Comparison of ENCODE assay signal across 20 cellular contexts in the genomic region with DNA sequence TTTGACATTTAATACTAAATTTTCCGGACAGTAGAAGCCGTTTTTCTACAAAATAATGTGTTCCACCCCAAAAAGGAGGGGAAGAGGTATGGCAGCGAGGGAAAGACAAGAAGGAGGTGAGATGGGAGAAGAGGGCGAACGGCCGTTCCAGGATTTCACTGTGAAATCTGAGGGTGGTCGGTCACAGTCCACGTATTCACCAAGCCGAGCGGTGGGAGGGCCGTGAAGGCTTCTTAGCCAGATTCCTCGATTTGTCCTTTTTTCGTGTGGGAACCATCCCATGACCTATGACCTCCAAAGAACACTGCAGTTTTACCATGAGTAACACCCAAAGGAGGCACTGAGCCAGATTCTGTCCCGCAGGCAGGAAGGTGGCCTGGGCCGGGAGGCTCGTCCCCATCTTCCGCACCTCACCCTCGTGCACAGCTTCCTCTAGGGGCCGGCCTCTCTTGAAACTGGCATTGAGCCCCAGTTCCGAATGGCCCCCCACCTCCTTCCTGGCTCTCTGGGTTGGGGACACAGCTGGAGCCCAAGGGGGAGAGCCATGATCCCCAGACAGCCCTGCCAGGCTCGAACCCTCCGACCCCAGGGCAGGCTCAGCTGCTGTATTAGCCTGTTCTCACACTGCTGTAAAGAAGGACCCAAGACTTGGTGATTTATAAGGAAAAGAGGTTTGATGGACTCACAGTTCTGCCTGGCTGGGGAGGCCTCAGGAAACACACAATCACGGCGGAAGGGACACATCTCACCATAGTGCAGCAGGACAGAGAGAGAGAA. TPM values are rescaled to one million over a fixed set of nuclear protein-coding genes. Genes with fewer than 3 reads are reported as not detected.
A peak's percentile ranks its signal among the peaks of the same experiment; 100 is the strongest.
DNase-seq lines count a peak whose midpoint lies in the region; ATAC-seq, FAIRE-seq and TF ChIP-seq lines count a peak whose summit lies in the region.
"Had no signal": no experiment of that assay in that cellular context is flagged by ENCODE, and none has a peak within 500 bp of the region (broad histone marks: within the 10 kb centered on the region; RNA-seq: fewer than 3 reads in every experiment).

No MANE protein-coding gene starts in this region.

- no peaks in the 10 kb centered on the region for H3K27me3 Mint-ChIP-seq in mesothelial cell of epicardium (ENCODE audit: low read depth)
- no peaks in the 10 kb centered on the region for H3K27me3 Mint-ChIP-seq in activated T-cell treated with anti-CD3 and anti-CD28 coated beads, Interleukin-2, amount 50 U/mL, for 4 hours (ENCODE audit: low read depth)
- H3K27me3 Mint-ChIP-seq: activated naive CD8-positive, alpha-beta T cell treated with anti-CD3 and anti-CD28 coated beads for 36 hours had no signal

- DNase-seq in HCT116 (ENCODE audit: low read depth, low spot score) = no peak
- no peak for DNase-seq in H1 (ENCODE audit: low read depth in 1 of 2, low spot score in 2 of 2)
- peak in 1 of 2 experiments; percentile 28 for DNase-seq in mesothelial cell of epicardium (ENCODE audit: low spot score in 2 of 2, unreplicated experiment in 2 of 2)
- no peak for DNase-seq in stimulated activated effector memory CD8-positive, alpha-beta T cell treated with anti-CD3 and anti-CD28 coated beads, Interleukin-12 subunit alpha, Interleukin-12 subunit beta, amount 100 ng/mL, for 72 hours (ENCODE audit: low spot score in 2 of 2)
- DNase-seq in activated T-cell treated with anti-CD3 and anti-CD28 coated beads, Interleukin-2, amount 50 U/mL, for 4 hours = no peak
- DNase-seq in hepatic stellate cell (ENCODE audit: low spot score) = no peak
- no peak for DNase-seq in GM13976 (ENCODE audit: low spot score)
- DNase-seq: activated CD4-positive, alpha-beta T cell treated with anti-CD3 and anti-CD28 coated beads for 4 hours; activated naive CD8-positive, alpha-beta T cell treated with anti-CD3 and anti-CD28 coated beads for 36 hours; mucosa of descending colon; NCI-H69; stimulated activated CD4-positive, alpha-beta T cell treated with anti-CD3 and anti-CD28 coated beads, Interleukin-2, amount 100 ng/mL, for 48 hours; stimulated activated naive CD4-positive, alpha-beta T cell had no signal

- no peak overlapping the region for H4K5ac ChIP-seq in H1 (ENCODE audit: insufficient read length, low read depth, low read length)

- no peaks in the 10 kb centered on the region for H3K9me3 Mint-ChIP-seq in mesothelial cell of epicardium
- no peaks in the 10 kb centered on the region for H3K9me3 Mint-ChIP-seq in stimulated activated effector memory CD8-positive, alpha-beta T cell treated with anti-CD3 and anti-CD28 coated beads, Interleukin-12 subunit alpha, Interleukin-12 subunit beta, amount 100 ng/mL, for 72 hours
- H3K9me3 Mint-ChIP-seq in activated T-cell treated with anti-CD3 and anti-CD28 coated beads, Interleukin-2, amount 50 U/mL, for 4 hours = no peaks in the 10 kb centered on the region
- H3K9me3 Mint-ChIP-seq: activated naive CD8-positive, alpha-beta T cell treated with anti-CD3 and anti-CD28 coated beads for 36 hours; activated T-helper 2 cell treated with anti-CD3 and anti-CD28 coated beads, Interferon-gamma antibody, Interleukin-2, Interleukin-4, amounts not matched to agents 10 μg/mL and 5 μg/mL and 100 μg/mL, durations not matched to agents 14 hours and 24 hours and 36 hours; T-helper 1 cell treated with Interleukin-12 subunit alpha and Interleukin-12 subunit beta and Interleukin-4 antibody, amounts not matched to agents 30 μg/mL and 1 μg/mL, for 36 hours had no signal

- FAIRE-seq in H1 (lab: Jason Lieb, UNC) = no peak
- FAIRE-seq: D721Med, GM19239 had no signal

- H2BK15ac ChIP-seq in H1 (ENCODE audit: low read length) = no peak overlapping the region

- no peak overlapping the region for H3K4me2 ChIP-seq in HCT116 (ENCODE audit: low read length)
- H3K4me2 ChIP-seq in H1 (ENCODE audit: insufficient read depth in 1 of 2, low read depth in 2 of 2, low read length in 2 of 2) = no peak overlapping the region
- H3K4me2 ChIP-seq: smooth muscle cell had no signal

- POLR2A ChIA-PET in HCT116 (lab: Charles Lee) (no interaction called here), H1 (lab: Charles Lee; ENCODE audit: partially characterized antibody) (no interaction called here)

- H4K8ac ChIP-seq in H1 (ENCODE audit: extremely low read depth, insufficient read depth, low read length) = 0 out of 2 replicates have a peak overlapping the region, but pooled peaks have one; percentile 7

- H2AFZ ChIP-seq in HCT116 (ENCODE audit: low read depth, low read length, poor library complexity, severe bottlenecking) (no peak overlapping the region), H1 (ENCODE audit: low read length) (no peak overlapping the region)

- no peak overlapping the region for H3K4ac ChIP-seq in H1 (replicated peaks; ENCODE audit: insufficient read length, low read depth, low read length)

- RAD21 ChIA-PET in HCT116 (lab: Charles Lee; ENCODE audit: low non-redundant PET in 1 of 2, low total read pairs in 2 of 2, uncharacterized antibody in 2 of 2, unreplicated experiment in 2 of 2) = no interaction called here

- in situ Hi-C loops in GM13976 (cut with MboI; ENCODE audit: low sequenced_read_pairs, unreplicated experiment) = no loop called here

- no peak overlapping the region for H2BK20ac ChIP-seq in H1 (ENCODE audit: low read length)

- H3K4me1 Mint-ChIP-seq in mesothelial cell of epicardium = peaks cover 23% of the 10 kb centered on the region
- peaks cover 33% of the 10 kb centered on the region for H3K4me1 Mint-ChIP-seq in stimulated activated effector memory CD8-positive, alpha-beta T cell treated with anti-CD3 and anti-CD28 coated beads, Interleukin-12 subunit alpha, Interleukin-12 subunit beta, amount 100 ng/mL, for 72 hours
- H3K4me1 Mint-ChIP-seq in activated T-cell treated with anti-CD3 and anti-CD28 coated beads, Interleukin-2, amount 50 U/mL, for 4 hours (ENCODE audit: low read depth) = peaks cover 12% of the 10 kb centered on the region

- CTCF ChIA-PET in HCT116 (lab: Charles Lee) = no interaction called here
- CTCF ChIA-PET in H1 (lab: Charles Lee; ENCODE audit: partially characterized antibody) = interaction anchor here (0.5 to 1.5 kb wide), 6 partner anchors 12 to 260 kb away, joined by 3 to 4 read pairs (median 3); no protein-coding TSS in a partner anchor

- no peaks in the 10 kb centered on the region for H3K36me3 ChIP-seq in HCT116 (ENCODE audit: control insufficient read depth in 1 of 2, insufficient read depth in 2 of 2, low read length in 2 of 2)
- H3K36me3 ChIP-seq in H1 (ENCODE audit: control insufficient read depth in 2 of 4, insufficient read depth in 4 of 4, low read length in 3 of 4) = no peaks in the 10 kb centered on the region

- no peak overlapping the region for H2BK120ac ChIP-seq in H1 (replicated peaks; ENCODE audit: low read depth, low read length)

- no peaks in the 10 kb centered on the region for H3K79me2 ChIP-seq in HCT116 (ENCODE audit: insufficient read depth, low read length)
- H3K79me2 ChIP-seq in H1 (ENCODE audit: control insufficient read depth in 1 of 2, insufficient read depth in 2 of 2, low read length in 2 of 2) = peaks cover 0 to 79% of the 10 kb centered on the region in 2 experiments; a peak in 3 of 4 replicates

- no peak overlapping the region for H2BK12ac ChIP-seq in H1 (ENCODE audit: low read depth, low read length)

- H4K20me1 ChIP-seq in HCT116 (ENCODE audit: insufficient read depth) (no peaks in the 10 kb centered on the region), H1 (replicated peaks in 1 of 2; ENCODE audit: control insufficient read depth in 1 of 2, insufficient read depth in 2 of 2, low read length in 2 of 2) (peaks cover 4 to 16% of the 10 kb centered on the region in 2 experiments)

- 95% methylated on average over 24 of the region's 24 CpGs; no CpG with 5 or more reads in 1 of the 2 experiments for WGBS in H1 (ENCODE audit: extremely low coverage in 1 of 2, insufficient coverage in 1 of 2, insufficient read length in 1 of 2, insufficient replicate concordance in 2 of 2, low coverage in 1 of 2, low lambda C conversion rate in 2 of 2, missing lambda C conversion rate in 1 of 2), 2 experiments

- H3K27ac Mint-ChIP-seq in mesothelial cell of epicardium = peak overlapping the region; percentile 26
- peak overlapping the region; percentile 63 for H3K27ac Mint-ChIP-seq in stimulated activated effector memory CD8-positive, alpha-beta T cell treated with anti-CD3 and anti-CD28 coated beads, Interleukin-12 subunit alpha, Interleukin-12 subunit beta, amount 100 ng/mL, for 72 hours
- H3K27ac Mint-ChIP-seq: activated naive CD8-positive, alpha-beta T cell treated with anti-CD3 and anti-CD28 coated beads for 36 hours; activated T-helper 2 cell treated with anti-CD3 and anti-CD28 coated beads, Interferon-gamma antibody, Interleukin-2, Interleukin-4, amounts not matched to agents 10 μg/mL and 5 μg/mL and 100 μg/mL, durations not matched to agents 14 hours and 24 hours and 36 hours; T-helper 1 cell treated with Interleukin-12 subunit alpha and Interleukin-12 subunit beta and Interleukin-4 antibody, amounts not matched to agents 30 μg/mL and 1 μg/mL, for 36 hours had no signal

- ATAC-seq in HCT116 = 0 out of 2 replicates have a peak, but pooled peaks have one; percentile 11
- no peak for ATAC-seq in stimulated activated effector memory CD8-positive, alpha-beta T cell treated with anti-CD3 and anti-CD28 coated beads, Interleukin-12 subunit alpha, Interleukin-12 subunit beta, amount 100 ng/mL, for 72 hours
- no peak for ATAC-seq in activated T-cell treated with anti-CD3 and anti-CD28 coated beads, Interleukin-2, amount 50 U/mL, for 4 hours
- ATAC-seq: mucosa of descending colon had no signal

- TF ChIP-seq POLR2A in HCT116 (IDR thresholded peaks at IDR 0.05; ENCODE audit: borderline replicate concordance, extremely low read depth, insufficient read depth, insufficient read length) (no peak), H1 (IDR thresholded peaks at IDR 0.05; ENCODE audit: control extremely low read depth in 1 of 2, low read depth in 2 of 2, low read length in 2 of 2) (no peak)

- no peak for TF ChIP-seq EP300 in H1 (IDR thresholded peaks at IDR 0.05; ENCODE audit: borderline replicate concordance in 1 of 2, low read depth in 2 of 2, low read length in 2 of 2)

- TF ChIP-seq RAD21 in HCT116 (IDR thresholded peaks at IDR 0.05; ENCODE audit: low read depth) (no peak), H1 (IDR thresholded peaks at IDR 0.05 in 1 of 2, conservative IDR thresholded peaks at IDR 0.05 in 1 of 2; ENCODE audit: low read depth in 2 of 2, low read length in 2 of 2) (no peak)

- no peaks in the 10 kb centered on the region for H3K23me2 ChIP-seq in H1 (ENCODE audit: low read depth, low read length)

- H4K91ac ChIP-seq in H1 (replicated peaks; ENCODE audit: insufficient read length, low read length) = no peak overlapping the region

- H3K27me3 ChIP-seq in HCT116 (ENCODE audit: insufficient read depth, low read length) (no peaks in the 10 kb centered on the region), H1 (replicated peaks in 1 of 4; ENCODE audit: control insufficient read depth in 3 of 4, extremely low read depth in 1 of 4, insufficient read depth in 3 of 4, low read length in 3 of 4) (no peaks in the 10 kb centered on the region)
- H3K27me3 ChIP-seq: heart left ventricle had no signal

- no peak overlapping the region for H3K56ac ChIP-seq in H1 (replicated peaks; ENCODE audit: insufficient read length, low read depth, low read length)

- H3K9ac ChIP-seq in HCT116 (ENCODE audit: low read length) (no peak overlapping the region), H1 (replicated peaks in 1 of 4; ENCODE audit: extremely low read depth in 1 of 4, low read depth in 3 of 4, low read length in 3 of 4) (no peak overlapping the region)

- H3K18ac ChIP-seq in H1 (ENCODE audit: extremely low read depth, low read length) = no peak overlapping the region

- no peak overlapping the region for H3K4me3 ChIP-seq in HCT116 (replicated peaks in 1 of 2; ENCODE audit: low read depth in 1 of 2, low read length in 2 of 2)
- no peak overlapping the region for H3K4me3 ChIP-seq in H1 (ENCODE audit: extremely low read depth in 1 of 4, insufficient read depth in 2 of 4, low read depth in 3 of 4, low read length in 4 of 4)
- H3K4me3 ChIP-seq: heart left ventricle, mucosa of descending colon, smooth muscle cell had no signal

- 0 out of 2 replicates have a peak overlapping the region, but pooled peaks have one; percentile 65 for H2AK5ac ChIP-seq in H1 (ENCODE audit: low read depth, low read length)

- no peak overlapping the region for H3K23ac ChIP-seq in H1 (ENCODE audit: insufficient read length)

- intact Hi-C loops in HCT116 (cut with micrococcal nuclease) = no loop called here

- BruUV-seq in HCT116 (replicated peaks; lab: Mats Ljungman, UMichigan) = no TSS peak

- no peak overlapping the region for H3K14ac ChIP-seq in H1 (ENCODE audit: insufficient read length)

- H3K9me2 ChIP-seq in HCT116 (ENCODE audit: insufficient read depth) = no peaks in the 10 kb centered on the region

- H2BK5ac ChIP-seq in H1 (ENCODE audit: low read depth, low read length) = no peak overlapping the region

- peaks cover 0 to 4% of the 10 kb centered on the region in 2 experiments; a peak in 2 of 4 replicates for H3K4me1 ChIP-seq in HCT116 (ENCODE audit: control insufficient read depth in 1 of 2, insufficient read depth in 2 of 2, low read length in 2 of 2)
- peaks cover 0 to 14% (median 10%) of the 10 kb centered on the region in 4 experiments; a peak in 6 of 7 replicates for H3K4me1 ChIP-seq in H1 (replicated peaks in 1 of 4; ENCODE audit: control insufficient read depth in 3 of 4, insufficient read depth in 4 of 4, low read length in 3 of 4)

- no peak overlapping the region for H3K4me3 Mint-ChIP-seq in mesothelial cell of epicardium
- H3K4me3 Mint-ChIP-seq in stimulated activated effector memory CD8-positive, alpha-beta T cell treated with anti-CD3 and anti-CD28 coated beads, Interleukin-12 subunit alpha, Interleukin-12 subunit beta, amount 100 ng/mL, for 72 hours = no peak overlapping the region
- no peak overlapping the region for H3K4me3 Mint-ChIP-seq in activated T-cell treated with anti-CD3 and anti-CD28 coated beads, Interleukin-2, amount 50 U/mL, for 4 hours
- H3K4me3 Mint-ChIP-seq: activated naive CD8-positive, alpha-beta T cell treated with anti-CD3 and anti-CD28 coated beads for 36 hours; T-helper 1 cell treated with Interleukin-12 subunit alpha and Interleukin-12 subunit beta and Interleukin-4 antibody, amounts not matched to agents 30 μg/mL and 1 μg/mL, for 36 hours had no signal

- H3K27ac ChIP-seq in HCT116 (ENCODE audit: low read depth, low read length) = no peak overlapping the region
- H3K27ac ChIP-seq in H1 (ENCODE audit: low read depth, low read length) = no peak overlapping the region
- H3K27ac ChIP-seq: C4-2B, heart left ventricle had no signal

- no peaks in the 10 kb centered on the region for H3K9me3 ChIP-seq in HCT116 (ENCODE audit: control insufficient read depth in 1 of 2, insufficient read depth in 1 of 2, low read depth in 1 of 2, low read length in 2 of 2)
- no peaks in the 10 kb centered on the region; a peak in 1 of 4 replicates for H3K9me3 ChIP-seq in H1 (ENCODE audit: insufficient read depth in 2 of 2, low read depth in 1 of 2, low read length in 1 of 2)
- H3K9me3 ChIP-seq: heart left ventricle, mucosa of descending colon had no signal

- TF ChIP-seq CTCF in HCT116 (IDR thresholded peaks at IDR 0.05 in 2 of 3, conservative IDR thresholded peaks at IDR 0.05 in 1 of 3; ENCODE audit: borderline replicate concordance in 1 of 3, insufficient read depth in 1 of 3, low read depth in 2 of 3, low read length in 2 of 3) (no peak), H1 (IDR thresholded peaks at IDR 0.05; ENCODE audit: control extremely low read depth in 1 of 3, insufficient read depth in 1 of 3, low read depth in 1 of 3, low read length in 3 of 3) (no peak), mesothelial cell of epicardium (IDR thresholded peaks at IDR 0.05; ENCODE audit: unreplicated experiment) (no peak), GM13976 (IDR thresholded peaks at IDR 0.05; ENCODE audit: borderline replicate concordance, control extremely low read depth, extremely low read depth, insufficient read depth, missing control alignments) (no peak)

- peaks cover 21% of the 10 kb centered on the region for H3K79me1 ChIP-seq in H1 (ENCODE audit: low read depth, low read length)

- H3K36me3 Mint-ChIP-seq in mesothelial cell of epicardium = peaks cover 22% of the 10 kb centered on the region
- H3K36me3 Mint-ChIP-seq in stimulated activated effector memory CD8-positive, alpha-beta T cell treated with anti-CD3 and anti-CD28 coated beads, Interleukin-12 subunit alpha, Interleukin-12 subunit beta, amount 100 ng/mL, for 72 hours = no peaks in the 10 kb centered on the region
- peaks cover 12% of the 10 kb centered on the region for H3K36me3 Mint-ChIP-seq in activated T-cell treated with anti-CD3 and anti-CD28 coated beads, Interleukin-2, amount 50 U/mL, for 4 hours (ENCODE audit: insufficient read depth)

RNA-seq across cellular contexts. Expression of a gene that starts 23.7 kb away (rescaled TPM):
- 10.9 TPM for total RNA-seq in HCT116 (2021; ENCODE audit: unreplicated experiment)
- 6.4 and 6.6 TPM in 2 replicates for polyA plus RNA-seq in HCT116 (2012)
- total RNA-seq in H1 (2021; fragmentation: NEBNext Ultra II Directional; extraction: Animal tissue kit (Norgen Biotek cat#: 25700)) = 23.8 and 24.5 TPM in 2 replicates
- polyA plus RNA-seq in H1 (2011; rRNA removed) = 18.9 and 20.2 TPM in 2 replicates
- polyA plus RNA-seq in H1 (2011; cell fraction: cytosol; rRNA removed) = 21.1 TPM
- polyA plus RNA-seq in H1 (2011; cell fraction: nucleus; rRNA removed) = 14.9 TPM
- 19.3 to 20.5 TPM (median 20.0 TPM) in 4 replicates for polyA plus RNA-seq in H1 (2012, experiment 1 of 2)
- 25.8 TPM for polyA plus RNA-seq in H1 (2012, experiment 2 of 2)
- 29.3 TPM for polyA plus RNA-seq in H1 (2013, experiment 1 of 2)
- 32.6 TPM for polyA plus RNA-seq in H1 (2013, experiment 2 of 2)
- 15.2 and 16.2 TPM in 2 replicates for polyA minus RNA-seq in H1 (2011; rRNA and poly(A)+ RNA removed)
- 22.8 TPM for polyA minus RNA-seq in H1 (2011; cell fraction: cytosol; rRNA and poly(A)+ RNA removed)
- 31.3 TPM for polyA minus RNA-seq in H1 (2011; cell fraction: nucleus; rRNA and poly(A)+ RNA removed)
- total RNA-seq in mesothelial cell of epicardium = 41.2 to 42.9 TPM (median 41.9 TPM) in 3 replicates
- 10 to 100 TPM in 1 of 3 donors, 1 to 10 TPM in 2; 8.6 to 10.6 (median 8.8) TPM for total RNA-seq in activated T-cell treated with anti-CD3 and anti-CD28 coated beads, Interleukin-2, amount 50 U/mL, for 4 hours
